Comparison of ENCODE assay signal across 8 cellular contexts in the genomic region with DNA sequence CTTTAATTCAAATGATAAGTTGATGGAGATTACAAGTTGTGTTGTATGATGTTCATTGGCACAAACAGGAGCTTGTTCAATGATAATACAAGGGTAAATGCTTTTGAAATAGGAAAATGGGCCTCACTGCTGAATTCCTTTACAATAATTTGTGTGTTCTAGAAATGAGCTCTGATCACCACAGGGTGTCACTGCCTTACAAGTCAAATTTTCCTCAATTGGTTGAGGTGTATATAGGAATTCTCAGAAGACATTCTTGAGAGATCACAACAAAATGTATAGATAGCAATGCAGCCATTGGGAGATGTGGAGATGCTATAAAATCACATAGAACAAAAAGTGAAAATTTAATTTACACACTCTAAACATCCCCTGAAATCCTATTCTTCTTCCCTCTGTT. TPM values are rescaled to one million over a fixed set of nuclear protein-coding genes. Genes with fewer than 3 reads are reported as not detected.
DNase-seq lines count a peak whose midpoint lies in the region; ATAC-seq and TF ChIP-seq lines count a peak whose summit lies in the region.

No MANE protein-coding gene starts in this region.

- no peak overlapping the region for H3K4me3 ChIP-seq in NB4 (ENCODE audit: low read depth, low read length)
- no peak overlapping the region for H3K4me3 ChIP-seq in cardiac fibroblast (replicated peaks in 1 of 2; ENCODE audit: low read depth in 2 of 2, low read length in 2 of 2)
- H3K4me3 ChIP-seq in osteoblast (ENCODE audit: insufficient read depth, low read length): no peak overlapping the region
- H3K4me3 ChIP-seq in thyroid gland (replicated peaks in 1 of 3): no peak overlapping the region
- no peak overlapping the region for H3K4me3 ChIP-seq in upper lobe of right lung

- H4K20me1 ChIP-seq in osteoblast (ENCODE audit: insufficient read depth, low read length): no peaks in the 10 kb centered on the region

- no peak overlapping the region for H3K27ac ChIP-seq in osteoblast (ENCODE audit: low read depth, low read length)
- no peak overlapping the region for H3K27ac ChIP-seq in thyroid gland
- no peak overlapping the region for H3K27ac ChIP-seq in upper lobe of right lung

- intact Hi-C loops in thyroid gland (cut with DNase I): no loop called here
- intact Hi-C loops in upper lobe of right lung (cut with DNase I): no loop called here

- H3K4me1 ChIP-seq in osteoblast (ENCODE audit: insufficient read depth, low read length): no peaks in the 10 kb centered on the region
- no peaks in the 10 kb centered on the region for H3K4me1 ChIP-seq in thyroid gland
- H3K4me1 ChIP-seq in upper lobe of right lung: no peaks in the 10 kb centered on the region

- H3K27me3 ChIP-seq in osteoblast (ENCODE audit: insufficient read depth, low read length) (no peaks in the 10 kb centered on the region), thyroid gland (no peaks in the 10 kb centered on the region), upper lobe of right lung (no peaks in the 10 kb centered on the region)

- no peak overlapping the region for H2AFZ ChIP-seq in osteoblast (ENCODE audit: low read length)

- H3K9me3 ChIP-seq in osteoblast (ENCODE audit: low read depth, low read length) (no peaks in the 10 kb centered on the region), thyroid gland (no peaks in the 10 kb centered on the region), upper lobe of right lung (no peaks in the 10 kb centered on the region)

- H3K36me3 ChIP-seq in osteoblast (ENCODE audit: insufficient read depth, low read length): no peaks in the 10 kb centered on the region
- peaks cover 0 to 3% of the 10 kb centered on the region in 2 donors for H3K36me3 ChIP-seq in thyroid gland
- H3K36me3 ChIP-seq in upper lobe of right lung: peaks cover 9% of the 10 kb centered on the region

- H3K79me2 ChIP-seq in osteoblast (ENCODE audit: insufficient read depth, low read length): no peaks in the 10 kb centered on the region

- no peak overlapping the region for H3K4me2 ChIP-seq in osteoblast (ENCODE audit: insufficient read depth, low read length)

- DNase-seq in activated T-cell treated with anti-CD3 and anti-CD28 coated beads for 4 hours (peak; percentile 0), NB4 (ENCODE audit: low read depth) (peak; percentile 28), cardiac fibroblast (ENCODE audit: low read depth in 2 of 2) (peak; percentile 26 to 31), osteoblast (ENCODE audit: insufficient read length, low spot score, missing footprints) (peak; percentile 35), thyroid gland (no peak), upper lobe of right lung (no peak)
- DNase-seq in activated T-cell treated with anti-CD3 and anti-CD28 coated beads, Interleukin-2, amount 50 U/mL, for 48 hours: no peak

- no peak for ATAC-seq in upper lobe of right lung
- no peak for ATAC-seq in GM21528 (IDR thresholded peaks at IDR 0.05; ENCODE audit: low FRiP score, unreplicated experiment)

- no peak for TF ChIP-seq CTCF in NB4 (IDR thresholded peaks at IDR 0.05; ENCODE audit: low read depth, low read length)
- no peak for TF ChIP-seq CTCF in cardiac fibroblast (IDR thresholded peaks at IDR 0.05; ENCODE audit: low read depth, low read length)
- peak; percentile 20 for TF ChIP-seq CTCF in osteoblast (IDR thresholded peaks at IDR 0.05; ENCODE audit: extremely low read depth, low read depth, low read length)
- TF ChIP-seq CTCF in thyroid gland (IDR thresholded peaks at IDR 0.05): peak in 2 of 6 experiments; percentile 7 to 40
- TF ChIP-seq CTCF in upper lobe of right lung (IDR thresholded peaks at IDR 0.05): no peak

- no peak for TF ChIP-seq POLR2A in NB4 (IDR thresholded peaks at IDR 0.05; ENCODE audit: extremely low read depth, insufficient read length)
- TF ChIP-seq POLR2A in thyroid gland (IDR thresholded peaks at IDR 0.05): no peak

RNA-seq across cellular contexts. Expression of gene KLF8, which starts 49.6 kb away (rescaled TPM):
- total RNA-seq in osteoblast (1.1 and 1.8 TPM in 2 replicates), thyroid gland (10 to 100 TPM in 3 of 4 donors, 1 to 10 TPM in 1; 9.0 to 14.3 (median 11.7) TPM), upper lobe of right lung (16.3 TPM)

Comparison
In these comparisons a context has a peak if more than half of its experiments do, and no peak if none do; other contexts are left out.
1. DNase-seq: peak in activated T-cell treated with anti-CD3 and anti-CD28 coated beads for 4 hours (single experiment), NB4 (single experiment), cardiac fibroblast (2 of 2) and osteoblast (single experiment); none in activated T-cell treated with anti-CD3 and anti-CD28 coated beads, Interleukin-2, amount 50 U/mL, for 48 hours (0 of 2), thyroid gland (0 of 2) and upper lobe of right lung (single experiment).